Comparison of ENCODE assay signal across 1 cellular context in genomic region chr7:35726654-35727053, GRCh38.
TF ChIP-seq lines count a peak whose summit lies in the region.

No MANE protein-coding gene starts in this region.

TF ChIP-seq in GM12878, 131 proteins besides CTCF, POLR2A, EP300 and RAD21 (continued from another document):
- TF ChIP-seq EED (IDR thresholded peaks at IDR 0.05; ENCODE audit: low read depth) (peak; percentile 71), HDAC6 (IDR thresholded peaks at IDR 0.05; ENCODE audit: unreplicated experiment) (no peak), TCF12 (IDR thresholded peaks at IDR 0.05; ENCODE audit: low read depth, low read length) (peak; percentile 74)
